Comparison of ENCODE assay signal across 16 cellular contexts in genomic region chr19:640606-641170, GRCh38. TPM values are rescaled to one million over a fixed set of nuclear protein-coding genes. Genes with fewer than 3 reads are reported as not detected.
DNase-seq lines count a peak whose midpoint lies in the region; ATAC-seq, FAIRE-seq and TF ChIP-seq lines count a peak whose summit lies in the region.
"Had no signal": no experiment of that assay in that cellular context is flagged by ENCODE, and none has a peak within 500 bp of the region (broad histone marks: within the 10 kb centered on the region; RNA-seq: fewer than 3 reads in every experiment).

No MANE protein-coding gene starts in this region.

- CTCF ChIA-PET in HCT116 (lab: Charles Lee): no interaction called here
- CTCF ChIA-PET in OCI-LY7 (lab: Charles Lee; ENCODE audit: unreplicated experiment): no interaction called here
- CTCF ChIA-PET in H1 (lab: Charles Lee; ENCODE audit: partially characterized antibody): interaction anchor here (1.4 kb wide), 1 partner anchor 30 kb away, joined by 3 read pairs; no protein-coding TSS in a partner anchor

- H3K4me2 ChIP-seq in HCT116 (ENCODE audit: low read length): peak overlapping the region; percentile 73
- H3K4me2 ChIP-seq in OCI-LY7 (ENCODE audit: low read length): peak overlapping the region; percentile 77; the same call in 1 of the 2 replicates
- H3K4me2 ChIP-seq in H1 (ENCODE audit: insufficient read depth in 1 of 2, low read depth in 2 of 2, low read length in 2 of 2): peak overlapping the region in 1 of 2 experiments; percentile 51; a peak in 1 of 4 replicates

- no peak overlapping the region for H2BK120ac ChIP-seq in H1 (replicated peaks; ENCODE audit: low read depth, low read length)

- no peak for TF ChIP-seq EP300 in H1 (IDR thresholded peaks at IDR 0.05; ENCODE audit: borderline replicate concordance in 1 of 2, low read depth in 2 of 2, low read length in 2 of 2)

- no peak overlapping the region for H3K23ac ChIP-seq in H1 (ENCODE audit: insufficient read length)

- BruUV-seq in HCT116 (replicated peaks; lab: Mats Ljungman, UMichigan) (no TSS peak), OCI-LY7 (replicated peaks; lab: Mats Ljungman, UMichigan) (no TSS peak)

- peaks cover 5% of the 10 kb centered on the region; the same call in 1 of the 2 replicates for H3K23me2 ChIP-seq in H1 (ENCODE audit: low read depth, low read length)

- H4K20me1 ChIP-seq in HCT116 (ENCODE audit: insufficient read depth) (no peaks in the 10 kb centered on the region), OCI-LY7 (ENCODE audit: insufficient read depth, low read length) (no peaks in the 10 kb centered on the region; the same call in 1 of the 2 replicates), H1 (replicated peaks in 1 of 2; ENCODE audit: control insufficient read depth in 1 of 2, insufficient read depth in 2 of 2, low read length in 2 of 2) (peaks cover 4 to 5% of the 10 kb centered on the region in 2 experiments)

- H3K4me1 ChIP-seq in HCT116 (ENCODE audit: control insufficient read depth in 1 of 2, insufficient read depth in 2 of 2, low read length in 2 of 2) (peaks cover 2 to 18% of the 10 kb centered on the region in 2 experiments; a peak in 3 of 4 replicates), OCI-LY7 (ENCODE audit: insufficient read depth, low read length, poor library complexity, severe bottlenecking) (peaks cover 6% of the 10 kb centered on the region), H1 (replicated peaks in 1 of 4; ENCODE audit: control insufficient read depth in 3 of 4, insufficient read depth in 4 of 4, low read length in 3 of 4) (peaks cover 0 to 4% (median under 1%) of the 10 kb centered on the region in 4 experiments; a peak in 2 of 7 replicates), SJCRH30 (no peaks in the 10 kb centered on the region)

- no peak overlapping the region for H2BK15ac ChIP-seq in H1 (ENCODE audit: low read length)

- no peaks in the 10 kb centered on the region for H3K9me2 ChIP-seq in HCT116 (ENCODE audit: insufficient read depth)
- no peaks in the 10 kb centered on the region for H3K9me2 ChIP-seq in OCI-LY7 (ENCODE audit: insufficient read depth, low read length)

- RAD21 ChIA-PET in HCT116 (lab: Charles Lee; ENCODE audit: low non-redundant PET in 1 of 2, low total read pairs in 2 of 2, uncharacterized antibody in 2 of 2, unreplicated experiment in 2 of 2): no interaction called here

- intact Hi-C loops in HCT116 (cut with micrococcal nuclease) (no loop called here), OCI-LY7 (cut with micrococcal nuclease; ENCODE audit: unreplicated experiment) (no loop called here)

- POLR2A ChIA-PET in HCT116 (lab: Charles Lee): no interaction called here
- POLR2A ChIA-PET in OCI-LY7 (lab: Charles Lee): no interaction called here
- POLR2A ChIA-PET in H1 (lab: Charles Lee; ENCODE audit: partially characterized antibody): interaction anchor here (1.3 to 1.4 kb wide), 2 partner anchors 8 to 10 kb away, joined by 4 read pairs; no protein-coding TSS in a partner anchor

- FAIRE-seq in H1 (lab: Jason Lieb, UNC): no peak
- FAIRE-seq: GM12878 had no signal

- no peak overlapping the region for H2BK5ac ChIP-seq in H1 (ENCODE audit: low read depth, low read length)

- H4K91ac ChIP-seq in H1 (replicated peaks; ENCODE audit: insufficient read length, low read length): no peak overlapping the region

- no peak overlapping the region for H3K4ac ChIP-seq in H1 (replicated peaks; ENCODE audit: insufficient read length, low read depth, low read length)

- no peak overlapping the region for H3K56ac ChIP-seq in H1 (replicated peaks; ENCODE audit: insufficient read length, low read depth, low read length)

- H2AFZ ChIP-seq in HCT116 (ENCODE audit: low read depth, low read length, poor library complexity, severe bottlenecking) (no peak overlapping the region), OCI-LY7 (ENCODE audit: low read length) (no peak overlapping the region), H1 (ENCODE audit: low read length) (no peak overlapping the region)

- peak overlapping the region; percentile 31 to 57 for H3K4me3 ChIP-seq in HCT116 (replicated peaks in 1 of 2; ENCODE audit: low read depth in 1 of 2, low read length in 2 of 2)
- no peak overlapping the region for H3K4me3 ChIP-seq in OCI-LY7 (ENCODE audit: low read depth, low read length, poor library complexity, severe bottlenecking)
- H3K4me3 ChIP-seq in H1 (ENCODE audit: extremely low read depth in 1 of 4, insufficient read depth in 2 of 4, low read depth in 3 of 4, low read length in 4 of 4): peak overlapping the region in 1 of 4 experiments; percentile 57; a peak in 1 of 8 replicates
- no peak overlapping the region for H3K4me3 ChIP-seq in SJCRH30

- H3K9ac ChIP-seq in HCT116 (ENCODE audit: low read length): peak overlapping the region; percentile 57; the same call in 1 of the 2 replicates
- H3K9ac ChIP-seq in H1 (replicated peaks in 1 of 4; ENCODE audit: extremely low read depth in 1 of 4, low read depth in 3 of 4, low read length in 3 of 4): no peak overlapping the region

- ATAC-seq in HCT116 (no peak), esophagus mucosa (no peak)

- H4K8ac ChIP-seq in H1 (ENCODE audit: extremely low read depth, insufficient read depth, low read length): no peak overlapping the region

- H3K79me2 ChIP-seq in HCT116 (ENCODE audit: insufficient read depth, low read length) (no peaks in the 10 kb centered on the region), OCI-LY7 (ENCODE audit: insufficient read depth, low read depth, low read length) (no peaks in the 10 kb centered on the region), H1 (ENCODE audit: control insufficient read depth in 1 of 2, insufficient read depth in 2 of 2, low read length in 2 of 2) (no peaks in the 10 kb centered on the region)

- no peak overlapping the region for H4K5ac ChIP-seq in H1 (ENCODE audit: insufficient read length, low read depth, low read length)

- 89% methylated on average over 27 of the region's 30 CpGs; no CpG with 5 or more reads in 1 of the 2 experiments for WGBS in H1 (ENCODE audit: extremely low coverage in 1 of 2, insufficient coverage in 1 of 2, insufficient read length in 1 of 2, insufficient replicate concordance in 2 of 2, low coverage in 1 of 2, low lambda C conversion rate in 2 of 2, missing lambda C conversion rate in 1 of 2), 2 experiments

- TF ChIP-seq CTCF in HCT116 (IDR thresholded peaks at IDR 0.05 in 2 of 3, conservative IDR thresholded peaks at IDR 0.05 in 1 of 3; ENCODE audit: borderline replicate concordance in 1 of 3, insufficient read depth in 1 of 3, low read depth in 2 of 3, low read length in 2 of 3): no peak
- TF ChIP-seq CTCF in OCI-LY7 (conservative IDR thresholded peaks at IDR 0.05; ENCODE audit: low read length): no peak
- TF ChIP-seq CTCF in H1 (IDR thresholded peaks at IDR 0.05; ENCODE audit: control extremely low read depth in 1 of 3, insufficient read depth in 1 of 3, low read depth in 1 of 3, low read length in 3 of 3): no peak

- no peak for TF ChIP-seq RAD21 in HCT116 (IDR thresholded peaks at IDR 0.05; ENCODE audit: low read depth)
- TF ChIP-seq RAD21 in H1 (IDR thresholded peaks at IDR 0.05 in 1 of 2, conservative IDR thresholded peaks at IDR 0.05 in 1 of 2; ENCODE audit: low read depth in 2 of 2, low read length in 2 of 2): no peak

- H3K79me1 ChIP-seq in H1 (ENCODE audit: low read depth, low read length): no peaks in the 10 kb centered on the region; the same call in 1 of the 2 replicates

- H2BK20ac ChIP-seq in H1 (ENCODE audit: low read length): no peak overlapping the region

- H3K27ac ChIP-seq in HCT116 (ENCODE audit: low read depth, low read length) (no peak overlapping the region), OCI-LY7 (ENCODE audit: low read depth, low read length, poor library complexity, severe bottlenecking) (no peak overlapping the region), H1 (ENCODE audit: low read depth, low read length) (no peak overlapping the region), substantia nigra (ENCODE audit: low read depth, low read length, poor library complexity, severe bottlenecking) (no peak overlapping the region), SJCRH30 (no peak overlapping the region)

- no peak overlapping the region for H2BK12ac ChIP-seq in H1 (ENCODE audit: low read depth, low read length)

- no peak for DNase-seq in HCT116 (ENCODE audit: low read depth, low spot score)
- DNase-seq in OCI-LY7 (ENCODE audit: low spot score): no peak
- no peak for DNase-seq in H1 (ENCODE audit: low read depth in 1 of 2, low spot score in 2 of 2)
- DNase-seq in substantia nigra (lab: John Stamatoyannopoulos, UW): no peak
- DNase-seq in activated CD8-positive, alpha-beta memory T cell treated with anti-CD3 and anti-CD28 coated beads, Interleukin-2, amount 50 U/mL, for 4 hours: no peak
- DNase-seq in SJCRH30: no peak
- DNase-seq: BE2C, DMS 273 treated with DMSO at 0.1 percent for 48 hours, GDM1, Kasumi-1, NCI-H1105 treated with DMSO at 0.1 percent for 48 hours, NCI-H187 treated with DMSO at 0.1 percent for 48 hours, NCI-H69 had no signal

- H3K36me3 ChIP-seq in HCT116 (ENCODE audit: control insufficient read depth in 1 of 2, insufficient read depth in 2 of 2, low read length in 2 of 2): no peaks in the 10 kb centered on the region
- H3K36me3 ChIP-seq in OCI-LY7 (ENCODE audit: insufficient read depth, low read length): peaks cover 22% of the 10 kb centered on the region
- H3K36me3 ChIP-seq in H1 (ENCODE audit: control insufficient read depth in 2 of 4, insufficient read depth in 4 of 4, low read length in 3 of 4): peaks cover 0 to 9% (median 0%) of the 10 kb centered on the region in 4 experiments; a peak in 1 of 8 replicates
- peaks cover 10% of the 10 kb centered on the region; the same call in 1 of the 2 replicates for H3K36me3 ChIP-seq in SJCRH30

- H3K27me3 ChIP-seq in HCT116 (ENCODE audit: insufficient read depth, low read length) (no peaks in the 10 kb centered on the region), H1 (replicated peaks in 1 of 4; ENCODE audit: control insufficient read depth in 3 of 4, extremely low read depth in 1 of 4, insufficient read depth in 3 of 4, low read length in 3 of 4) (peaks cover 0 to 23% (median 11%) of the 10 kb centered on the region in 4 experiments; a peak in 5 of 7 replicates), SJCRH30 (no peaks in the 10 kb centered on the region)
- H3K27me3 ChIP-seq: BE2C had no signal

- no peak overlapping the region for H3K14ac ChIP-seq in H1 (ENCODE audit: insufficient read length)

- no peak overlapping the region for H2AK5ac ChIP-seq in H1 (ENCODE audit: low read depth, low read length)

- no peak overlapping the region for H3K18ac ChIP-seq in H1 (ENCODE audit: extremely low read depth, low read length)

- H3K9me3 ChIP-seq in HCT116 (ENCODE audit: control insufficient read depth in 1 of 2, insufficient read depth in 1 of 2, low read depth in 1 of 2, low read length in 2 of 2): no peaks in the 10 kb centered on the region
- H3K9me3 ChIP-seq in OCI-LY7 (ENCODE audit: low read length): no peaks in the 10 kb centered on the region
- no peaks in the 10 kb centered on the region for H3K9me3 ChIP-seq in H1 (ENCODE audit: insufficient read depth in 2 of 2, low read depth in 1 of 2, low read length in 1 of 2)
- no peaks in the 10 kb centered on the region for H3K9me3 ChIP-seq in SJCRH30 (replicated peaks)
- H3K9me3 ChIP-seq: BE2C had no signal

- no peak for TF ChIP-seq POLR2A in HCT116 (IDR thresholded peaks at IDR 0.05; ENCODE audit: borderline replicate concordance, extremely low read depth, insufficient read depth, insufficient read length)
- no peak for TF ChIP-seq POLR2A in H1 (IDR thresholded peaks at IDR 0.05; ENCODE audit: control extremely low read depth in 1 of 2, low read depth in 2 of 2, low read length in 2 of 2)

RNA-seq across cellular contexts. Expression of gene FGF22, which starts 1.0 kb away (rescaled TPM):
- 1.5 TPM for total RNA-seq in HCT116 (2021; ENCODE audit: unreplicated experiment)
- polyA plus RNA-seq in HCT116 (2012): 0.35 and 0.39 TPM in 2 replicates
- 0.21 TPM in 1 of 2 replicates, not detected in the other for total RNA-seq in OCI-LY7 (2014; rRNA removed; shearing (Covaris generic))
- total RNA-seq in OCI-LY7 (2022): 0.48 and 0.53 TPM in 2 replicates
- total RNA-seq in H1 (2021; fragmentation: NEBNext Ultra II Directional; extraction: Animal tissue kit (Norgen Biotek cat#: 25700)): 1.7 and 1.9 TPM in 2 replicates
- 0.44 and 0.99 TPM in 2 replicates for polyA plus RNA-seq in H1 (2011; rRNA removed)
- 1.3 TPM for polyA plus RNA-seq in H1 (2011; cell fraction: cytosol; rRNA removed)
- polyA plus RNA-seq in H1 (2011; cell fraction: nucleus; rRNA removed): 4.9 TPM
- polyA plus RNA-seq in H1 (2012, experiment 1 of 2): 1.9 to 3.1 TPM (median 2.3 TPM) in 4 replicates
- polyA plus RNA-seq in H1 (2012, experiment 2 of 2): 0.64 TPM
- 0.85 TPM for polyA plus RNA-seq in H1 (2013, experiment 1 of 2)
- 0.81 TPM for polyA plus RNA-seq in H1 (2013, experiment 2 of 2)
- polyA minus RNA-seq in H1 (2011; rRNA and poly(A)+ RNA removed): 0.22 TPM in 1 of 2 replicates, not detected in the other
- polyA minus RNA-seq in H1 (2011; cell fraction: cytosol; rRNA and poly(A)+ RNA removed): 0.73 TPM
- 0.90 TPM for polyA minus RNA-seq in H1 (2011; cell fraction: nucleus; rRNA and poly(A)+ RNA removed)
- total RNA-seq in SJCRH30 (2014; rRNA removed; shearing (Covaris generic)): not detected in 2 replicates
- total RNA-seq in esophagus mucosa: 0.12 TPM
- total RNA-seq: GM12878, H4 had no signal

RNA-seq across cellular contexts. Expression of gene POLRMT, which starts 7.4 kb away (rescaled TPM):
- 138 TPM for total RNA-seq in HCT116 (2021; ENCODE audit: unreplicated experiment)
- 175 and 185 TPM in 2 replicates for polyA plus RNA-seq in HCT116 (2012)
- 50.0 and 65.5 TPM in 2 replicates for total RNA-seq in OCI-LY7 (2014; rRNA removed; shearing (Covaris generic))
- 70.7 and 74.6 TPM in 2 replicates for total RNA-seq in OCI-LY7 (2022)
- 110 and 111 TPM in 2 replicates for total RNA-seq in H1 (2021; fragmentation: NEBNext Ultra II Directional; extraction: Animal tissue kit (Norgen Biotek cat#: 25700))
- polyA plus RNA-seq in H1 (2011; rRNA removed): 93.0 and 119 TPM in 2 replicates
- polyA plus RNA-seq in H1 (2011; cell fraction: cytosol; rRNA removed): 84.7 TPM
- polyA plus RNA-seq in H1 (2011; cell fraction: nucleus; rRNA removed): 444 TPM
- polyA plus RNA-seq in H1 (2012, experiment 1 of 2): 84.6 to 159 TPM (median 148 TPM) in 4 replicates
- polyA plus RNA-seq in H1 (2012, experiment 2 of 2): 84.5 TPM
- polyA plus RNA-seq in H1 (2013, experiment 1 of 2): 105 TPM
- polyA plus RNA-seq in H1 (2013, experiment 2 of 2): 97.6 TPM
- 132 and 217 TPM in 2 replicates for polyA minus RNA-seq in H1 (2011; rRNA and poly(A)+ RNA removed)
- polyA minus RNA-seq in H1 (2011; cell fraction: cytosol; rRNA and poly(A)+ RNA removed): 86.2 TPM
- 105 TPM for polyA minus RNA-seq in H1 (2011; cell fraction: nucleus; rRNA and poly(A)+ RNA removed)
- total RNA-seq in SJCRH30 (2014; rRNA removed; shearing (Covaris generic)): 27.0 and 29.6 TPM in 2 replicates
- 24.5 TPM for total RNA-seq in esophagus mucosa

RNA-seq across cellular contexts. Expression of gene RNF126, which starts 22.3 kb away (rescaled TPM):
- total RNA-seq in HCT116 (2021; ENCODE audit: unreplicated experiment) (93.8 TPM), OCI-LY7 (2022) (104 and 106 TPM in 2 replicates), esophagus mucosa (53.0 TPM)
- polyA plus RNA-seq in HCT116 (2012): 87.9 and 89.0 TPM in 2 replicates
- total RNA-seq in OCI-LY7 (2014; rRNA removed; shearing (Covaris generic)): 85.8 and 98.6 TPM in 2 replicates
- total RNA-seq in H1 (2021; fragmentation: NEBNext Ultra II Directional; extraction: Animal tissue kit (Norgen Biotek cat#: 25700)): 64.7 and 68.0 TPM in 2 replicates
- 21.8 and 56.5 TPM in 2 replicates for polyA plus RNA-seq in H1 (2011; rRNA removed)
- polyA plus RNA-seq in H1 (2011; cell fraction: cytosol; rRNA removed): 41.8 TPM
- polyA plus RNA-seq in H1 (2011; cell fraction: nucleus; rRNA removed): 90.9 TPM
- polyA plus RNA-seq in H1 (2012, experiment 1 of 2): 43.7 to 67.7 TPM (median 63.8 TPM) in 4 replicates
- polyA plus RNA-seq in H1 (2012, experiment 2 of 2): 52.5 TPM
- polyA plus RNA-seq in H1 (2013, experiment 1 of 2): 85.5 TPM
- polyA plus RNA-seq in H1 (2013, experiment 2 of 2): 80.6 TPM
- 5.7 and 7.1 TPM in 2 replicates for polyA minus RNA-seq in H1 (2011; rRNA and poly(A)+ RNA removed)
- 31.9 TPM for polyA minus RNA-seq in H1 (2011; cell fraction: cytosol; rRNA and poly(A)+ RNA removed)
- polyA minus RNA-seq in H1 (2011; cell fraction: nucleus; rRNA and poly(A)+ RNA removed): 33.1 TPM
- total RNA-seq in SJCRH30 (2014; rRNA removed; shearing (Covaris generic)): 37.6 and 38.8 TPM in 2 replicates

RNA-seq across cellular contexts. Expression of gene FSTL3, which starts 35.5 kb away (rescaled TPM):
- total RNA-seq in HCT116 (2021; ENCODE audit: unreplicated experiment): 29.1 TPM
- 25.7 and 26.1 TPM in 2 replicates for polyA plus RNA-seq in HCT116 (2012)
- 3.4 and 5.7 TPM in 2 replicates for total RNA-seq in OCI-LY7 (2014; rRNA removed; shearing (Covaris generic))
- 6.5 and 7.3 TPM in 2 replicates for total RNA-seq in OCI-LY7 (2022)
- 7.5 and 8.1 TPM in 2 replicates for total RNA-seq in H1 (2021; fragmentation: NEBNext Ultra II Directional; extraction: Animal tissue kit (Norgen Biotek cat#: 25700))
- 11.8 and 18.4 TPM in 2 replicates for polyA plus RNA-seq in H1 (2011; rRNA removed)
- polyA plus RNA-seq in H1 (2011; cell fraction: cytosol; rRNA removed): 15.2 TPM
- polyA plus RNA-seq in H1 (2011; cell fraction: nucleus; rRNA removed): 40.2 TPM
- 4.8 to 11.0 TPM (median 9.1 TPM) in 4 replicates for polyA plus RNA-seq in H1 (2012, experiment 1 of 2)
- 6.6 TPM for polyA plus RNA-seq in H1 (2012, experiment 2 of 2)
- 5.0 TPM for polyA plus RNA-seq in H1 (2013, experiment 1 of 2)
- polyA plus RNA-seq in H1 (2013, experiment 2 of 2): 4.6 TPM
- polyA minus RNA-seq in H1 (2011; rRNA and poly(A)+ RNA removed): 1.9 and 2.3 TPM in 2 replicates
- polyA minus RNA-seq in H1 (2011; cell fraction: cytosol; rRNA and poly(A)+ RNA removed): 7.6 TPM
- polyA minus RNA-seq in H1 (2011; cell fraction: nucleus; rRNA and poly(A)+ RNA removed): 7.0 TPM
- total RNA-seq in SJCRH30 (2014; rRNA removed; shearing (Covaris generic)): 6.5 and 8.0 TPM in 2 replicates
- total RNA-seq in esophagus mucosa: 3.3 TPM

RNA-seq across cellular contexts. Expression of gene HCN2, which starts 51.0 kb away (rescaled TPM):
- total RNA-seq in HCT116 (2021; ENCODE audit: unreplicated experiment) (2.4 TPM), OCI-LY7 (2022) (1.0 and 1.2 TPM in 2 replicates), esophagus mucosa (0.48 TPM)
- 2.3 TPM in 2 replicates for polyA plus RNA-seq in HCT116 (2012)
- 0.05 and 0.06 TPM in 2 replicates for total RNA-seq in OCI-LY7 (2014; rRNA removed; shearing (Covaris generic))
- total RNA-seq in H1 (2021; fragmentation: NEBNext Ultra II Directional; extraction: Animal tissue kit (Norgen Biotek cat#: 25700)): 3.6 and 4.0 TPM in 2 replicates
- polyA plus RNA-seq in H1 (2011; rRNA removed): 1.0 and 1.9 TPM in 2 replicates
- polyA plus RNA-seq in H1 (2011; cell fraction: cytosol; rRNA removed): 1.3 TPM
- 3.2 TPM for polyA plus RNA-seq in H1 (2011; cell fraction: nucleus; rRNA removed)
- 1.6 to 4.6 TPM (median 3.9 TPM) in 4 replicates for polyA plus RNA-seq in H1 (2012, experiment 1 of 2)
- 2.2 TPM for polyA plus RNA-seq in H1 (2012, experiment 2 of 2)
- polyA plus RNA-seq in H1 (2013, experiment 1 of 2): 3.0 TPM
- 3.2 TPM for polyA plus RNA-seq in H1 (2013, experiment 2 of 2)
- 1.6 and 4.2 TPM in 2 replicates for polyA minus RNA-seq in H1 (2011; rRNA and poly(A)+ RNA removed)
- 2.5 TPM for polyA minus RNA-seq in H1 (2011; cell fraction: cytosol; rRNA and poly(A)+ RNA removed)
- 1.4 TPM for polyA minus RNA-seq in H1 (2011; cell fraction: nucleus; rRNA and poly(A)+ RNA removed)
- total RNA-seq in SJCRH30 (2014; rRNA removed; shearing (Covaris generic)): 0.14 and 0.30 TPM in 2 replicates

Comparison
In these comparisons a context has a peak if more than half of its experiments do, and no peak if none do; other contexts are left out.
1. H3K4me3 ChIP-seq: peak in HCT116 (2 of 2); none in OCI-LY7 (single experiment) and SJCRH30 (single experiment).